1 cellular context compared by ENCODE assay signal in genomic region chr17:82803185-82803584, GRCh38.
TF ChIP-seq lines count a peak whose summit lies in the region.

No MANE protein-coding gene starts in this region.

TF ChIP-seq in WTC11, 78 proteins besides CTCF, POLR2A, EP300 and RAD21:
- TF ChIP-seq, protein P1, sequence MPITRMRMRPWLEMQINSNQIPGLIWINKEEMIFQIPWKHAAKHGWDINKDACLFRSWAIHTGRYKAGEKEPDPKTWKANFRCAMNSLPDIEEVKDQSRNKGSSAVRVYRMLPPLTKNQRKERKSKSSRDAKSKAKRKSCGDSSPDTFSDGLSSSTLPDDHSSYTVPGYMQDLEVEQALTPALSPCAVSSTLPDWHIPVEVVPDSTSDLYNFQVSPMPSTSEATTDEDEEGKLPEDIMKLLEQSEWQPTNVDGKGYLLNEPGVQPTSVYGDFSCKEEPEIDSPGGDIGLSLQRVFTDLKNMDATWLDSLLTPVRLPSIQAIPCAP (CRISPR knock-in tag; IDR thresholded peaks at IDR 0.05), result no peak
- TF ChIP-seq TCF7 (CRISPR knock-in tag; IDR thresholded peaks at IDR 0.05; ENCODE audit: low read depth) (no peak), IRF2 (CRISPR knock-in tag; IDR thresholded peaks at IDR 0.05; ENCODE audit: borderline replicate concordance, low read depth) (no peak), TEAD4 (CRISPR knock-in tag; IDR thresholded peaks at IDR 0.05) (no peak), TP53 (CRISPR knock-in tag; IDR thresholded peaks at IDR 0.05) (no peak), ERG (CRISPR knock-in tag; IDR thresholded peaks at IDR 0.05) (no peak), TEAD1 (CRISPR knock-in tag; IDR thresholded peaks at IDR 0.05) (no peak), OVOL2 (CRISPR knock-in tag; IDR thresholded peaks at IDR 0.05; ENCODE audit: borderline replicate concordance) (no peak), ZNF219 (CRISPR knock-in tag; IDR thresholded peaks at IDR 0.05; ENCODE audit: borderline replicate concordance) (no peak), CBFB (CRISPR knock-in tag; IDR thresholded peaks at IDR 0.05; ENCODE audit: low read depth) (no peak)
- TF ChIP-seq, protein P2, sequence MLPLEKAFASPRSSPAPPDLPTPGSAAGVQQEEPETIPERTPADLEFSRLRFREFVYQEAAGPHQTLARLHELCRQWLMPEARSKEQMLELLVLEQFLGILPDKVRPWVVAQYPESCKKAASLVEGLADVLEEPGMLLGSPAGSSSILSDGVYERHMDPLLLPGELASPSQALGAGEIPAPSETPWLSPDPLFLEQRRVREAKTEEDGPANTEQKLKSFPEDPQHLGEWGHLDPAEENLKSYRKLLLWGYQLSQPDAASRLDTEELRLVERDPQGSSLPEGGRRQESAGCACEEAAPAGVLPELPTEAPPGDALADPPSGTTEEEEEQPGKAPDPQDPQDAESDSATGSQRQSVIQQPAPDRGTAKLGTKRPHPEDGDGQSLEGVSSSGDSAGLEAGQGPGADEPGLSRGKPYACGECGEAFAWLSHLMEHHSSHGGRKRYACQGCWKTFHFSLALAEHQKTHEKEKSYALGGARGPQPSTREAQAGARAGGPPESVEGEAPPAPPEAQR (CRISPR knock-in tag; IDR thresholded peaks at IDR 0.05), result no peak
- TF ChIP-seq, protein P3, sequence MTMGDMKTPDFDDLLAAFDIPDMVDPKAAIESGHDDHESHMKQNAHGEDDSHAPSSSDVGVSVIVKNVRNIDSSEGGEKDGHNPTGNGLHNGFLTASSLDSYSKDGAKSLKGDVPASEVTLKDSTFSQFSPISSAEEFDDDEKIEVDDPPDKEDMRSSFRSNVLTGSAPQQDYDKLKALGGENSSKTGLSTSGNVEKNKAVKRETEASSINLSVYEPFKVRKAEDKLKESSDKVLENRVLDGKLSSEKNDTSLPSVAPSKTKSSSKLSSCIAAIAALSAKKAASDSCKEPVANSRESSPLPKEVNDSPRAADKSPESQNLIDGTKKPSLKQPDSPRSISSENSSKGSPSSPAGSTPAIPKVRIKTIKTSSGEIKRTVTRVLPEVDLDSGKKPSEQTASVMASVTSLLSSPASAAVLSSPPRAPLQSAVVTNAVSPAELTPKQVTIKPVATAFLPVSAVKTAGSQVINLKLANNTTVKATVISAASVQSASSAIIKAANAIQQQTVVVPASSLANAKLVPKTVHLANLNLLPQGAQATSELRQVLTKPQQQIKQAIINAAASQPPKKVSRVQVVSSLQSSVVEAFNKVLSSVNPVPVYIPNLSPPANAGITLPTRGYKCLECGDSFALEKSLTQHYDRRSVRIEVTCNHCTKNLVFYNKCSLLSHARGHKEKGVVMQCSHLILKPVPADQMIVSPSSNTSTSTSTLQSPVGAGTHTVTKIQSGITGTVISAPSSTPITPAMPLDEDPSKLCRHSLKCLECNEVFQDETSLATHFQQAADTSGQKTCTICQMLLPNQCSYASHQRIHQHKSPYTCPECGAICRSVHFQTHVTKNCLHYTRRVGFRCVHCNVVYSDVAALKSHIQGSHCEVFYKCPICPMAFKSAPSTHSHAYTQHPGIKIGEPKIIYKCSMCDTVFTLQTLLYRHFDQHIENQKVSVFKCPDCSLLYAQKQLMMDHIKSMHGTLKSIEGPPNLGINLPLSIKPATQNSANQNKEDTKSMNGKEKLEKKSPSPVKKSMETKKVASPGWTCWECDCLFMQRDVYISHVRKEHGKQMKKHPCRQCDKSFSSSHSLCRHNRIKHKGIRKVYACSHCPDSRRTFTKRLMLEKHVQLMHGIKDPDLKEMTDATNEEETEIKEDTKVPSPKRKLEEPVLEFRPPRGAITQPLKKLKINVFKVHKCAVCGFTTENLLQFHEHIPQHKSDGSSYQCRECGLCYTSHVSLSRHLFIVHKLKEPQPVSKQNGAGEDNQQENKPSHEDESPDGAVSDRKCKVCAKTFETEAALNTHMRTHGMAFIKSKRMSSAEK (CRISPR knock-in tag; IDR thresholded peaks at IDR 0.05; ENCODE audit: borderline replicate concordance), result no peak
- TF ChIP-seq, protein P4, sequence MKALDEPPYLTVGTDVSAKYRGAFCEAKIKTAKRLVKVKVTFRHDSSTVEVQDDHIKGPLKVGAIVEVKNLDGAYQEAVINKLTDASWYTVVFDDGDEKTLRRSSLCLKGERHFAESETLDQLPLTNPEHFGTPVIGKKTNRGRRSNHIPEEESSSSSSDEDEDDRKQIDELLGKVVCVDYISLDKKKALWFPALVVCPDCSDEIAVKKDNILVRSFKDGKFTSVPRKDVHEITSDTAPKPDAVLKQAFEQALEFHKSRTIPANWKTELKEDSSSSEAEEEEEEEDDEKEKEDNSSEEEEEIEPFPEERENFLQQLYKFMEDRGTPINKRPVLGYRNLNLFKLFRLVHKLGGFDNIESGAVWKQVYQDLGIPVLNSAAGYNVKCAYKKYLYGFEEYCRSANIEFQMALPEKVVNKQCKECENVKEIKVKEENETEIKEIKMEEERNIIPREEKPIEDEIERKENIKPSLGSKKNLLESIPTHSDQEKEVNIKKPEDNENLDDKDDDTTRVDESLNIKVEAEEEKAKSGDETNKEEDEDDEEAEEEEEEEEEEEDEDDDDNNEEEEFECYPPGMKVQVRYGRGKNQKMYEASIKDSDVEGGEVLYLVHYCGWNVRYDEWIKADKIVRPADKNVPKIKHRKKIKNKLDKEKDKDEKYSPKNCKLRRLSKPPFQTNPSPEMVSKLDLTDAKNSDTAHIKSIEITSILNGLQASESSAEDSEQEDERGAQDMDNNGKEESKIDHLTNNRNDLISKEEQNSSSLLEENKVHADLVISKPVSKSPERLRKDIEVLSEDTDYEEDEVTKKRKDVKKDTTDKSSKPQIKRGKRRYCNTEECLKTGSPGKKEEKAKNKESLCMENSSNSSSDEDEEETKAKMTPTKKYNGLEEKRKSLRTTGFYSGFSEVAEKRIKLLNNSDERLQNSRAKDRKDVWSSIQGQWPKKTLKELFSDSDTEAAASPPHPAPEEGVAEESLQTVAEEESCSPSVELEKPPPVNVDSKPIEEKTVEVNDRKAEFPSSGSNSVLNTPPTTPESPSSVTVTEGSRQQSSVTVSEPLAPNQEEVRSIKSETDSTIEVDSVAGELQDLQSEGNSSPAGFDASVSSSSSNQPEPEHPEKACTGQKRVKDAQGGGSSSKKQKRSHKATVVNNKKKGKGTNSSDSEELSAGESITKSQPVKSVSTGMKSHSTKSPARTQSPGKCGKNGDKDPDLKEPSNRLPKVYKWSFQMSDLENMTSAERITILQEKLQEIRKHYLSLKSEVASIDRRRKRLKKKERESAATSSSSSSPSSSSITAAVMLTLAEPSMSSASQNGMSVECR (CRISPR knock-in tag; IDR thresholded peaks at IDR 0.05; ENCODE audit: borderline replicate concordance), result no peak
